In genomic region chr19:39106201-39106600, GRCh38 we compare ENCODE assay signal across 26 cellular contexts. TPM values are rescaled to one million over a fixed set of nuclear protein-coding genes. Genes with fewer than 3 reads are reported as not detected.
"Had no signal": no experiment of that assay in that cellular context is flagged by ENCODE, and none has a peak within 500 bp of the region (broad histone marks: within the 10 kb centered on the region; RNA-seq: fewer than 3 reads in every experiment).

No MANE protein-coding gene starts in this region.

- H3K27ac ChIP-seq: ascending aorta, brain microvascular endothelial cell, colonic mucosa, esophagus squamous epithelium, gastrocnemius medialis, left ventricle myocardium inferior, uterus had no signal

- FAIRE-seq: small intestine had no signal

- DNase-seq: activated CD8-positive, alpha-beta memory T cell treated with anti-CD3 and anti-CD28 coated beads for 24 hours; activated CD8-positive, alpha-beta memory T cell treated with anti-CD3 and anti-CD28 coated beads, Interleukin-2, amount 50 U/mL, for 4 hours; activated T-cell treated with anti-CD3 and anti-CD28 coated beads, Interleukin-2, amount 50 U/mL, for 24 hours; brain microvascular endothelial cell; central memory CD4-positive, alpha-beta T cell; colonic mucosa; esophagus squamous epithelium; gastrocnemius medialis; kidney glomerular epithelial cell; left ventricle myocardium inferior; small intestine; stimulated activated CD4-positive, alpha-beta T cell treated with anti-CD3 and anti-CD28 coated beads, Interleukin-2, amount 100 ng/mL, for 24 hours; stimulated activated naive CD8-positive, alpha-beta T cell treated with anti-CD3 and anti-CD28 coated beads, Interleukin-15, amount 100 ng/mL, for 72 hours; T1000; testis; uterus had no signal

- H3K27me3 ChIP-seq: ascending aorta, brain microvascular endothelial cell, colonic mucosa, testis, uterus had no signal

- H3K9me3 ChIP-seq: ascending aorta, colonic mucosa, esophagus squamous epithelium, gastrocnemius medialis, left ventricle myocardium inferior, testis, uterus had no signal

- ATAC-seq: activated naive CD4-positive, alpha-beta T cell treated with anti-CD3 and anti-CD28 coated beads, Interleukin-2, amount 50 U/mL, for 72 hours; activated T-helper 17 cell treated with anti-CD3 and anti-CD28 coated beads, Interleukin-2, amount 50 U/mL, for 72 hours; gastrocnemius medialis; sciatic nerve; stimulated activated effector memory CD8-positive, alpha-beta T cell treated with anti-CD3 and anti-CD28 coated beads, Interleukin-12 subunit alpha, Interleukin-12 subunit beta, amount 100 ng/mL, for 72 hours; stimulated activated naive CD8-positive, alpha-beta T cell treated with anti-CD3 and anti-CD28 coated beads, Interleukin-15, amount 100 ng/mL, for 72 hours; WTC11 had no signal

- H3K4me1 ChIP-seq: ascending aorta, colonic mucosa, gastrocnemius medialis, left ventricle myocardium inferior, uterus had no signal

- H3K4me3 ChIP-seq: ascending aorta, colonic mucosa, esophagus squamous epithelium, gastrocnemius medialis, left ventricle myocardium inferior, testis, uterus had no signal

RNA-seq across cellular contexts. Expression of gene ACP7, which starts 22.0 kb away (rescaled TPM):
- total RNA-seq: activated T-helper 17 cell treated with anti-CD3 and anti-CD28 coated beads, Interleukin-2, amount 50 U/mL, for 72 hours; ascending aorta; colonic mucosa; gastrocnemius medialis; left ventricle myocardium inferior; lung microvascular endothelial cell; myocyte; posterior vena cava; renal cortical epithelial cell; testis had no signal
